ENCODE assay signal across 17 cellular contexts in genomic region chr22:17191163-17191562, GRCh38. TPM values are rescaled to one million over a fixed set of nuclear protein-coding genes. Genes with fewer than 3 reads are reported as not detected.
DNase-seq lines count a peak whose midpoint lies in the region; ATAC-seq, FAIRE-seq and TF ChIP-seq lines count a peak whose summit lies in the region.
"Had no signal": no experiment of that assay in that cellular context is flagged by ENCODE, and none has a peak within 500 bp of the region (broad histone marks: within the 10 kb centered on the region; RNA-seq: fewer than 3 reads in every experiment).

No MANE protein-coding gene starts in this region.

- no peak overlapping the region for H2BK5ac ChIP-seq in mesendoderm (ENCODE audit: low read length)

- H3K18ac ChIP-seq in mesendoderm (ENCODE audit: low read length), result no peak overlapping the region

- H3K4me2 ChIP-seq in astrocyte (ENCODE audit: low read length) (peak overlapping the region; percentile 54), mesendoderm (ENCODE audit: low read length) (no peak overlapping the region)

- peaks cover 2% of the 10 kb centered on the region for H3K4me1 Mint-ChIP-seq in astrocyte (ENCODE audit: low read depth, unreplicated experiment)

- no peak overlapping the region for H3K4ac ChIP-seq in mesendoderm (ENCODE audit: low read depth, low read length)

- no peak overlapping the region for H3K23ac ChIP-seq in mesendoderm (ENCODE audit: low read length)

- H3K4me3 ChIP-seq in AG10803 (ENCODE audit: low read length) (no peak overlapping the region; the same call in 1 of the 2 replicates), astrocyte (ENCODE audit: insufficient read depth, low read depth, low read length) (no peak overlapping the region), adrenal gland (no peak overlapping the region), mesendoderm (ENCODE audit: low read length) (no peak overlapping the region)
- H3K4me3 ChIP-seq: suprapubic skin had no signal

- H3K79me1 ChIP-seq in mesendoderm (ENCODE audit: low read length), result no peaks in the 10 kb centered on the region

- H3K9ac ChIP-seq in astrocyte (ENCODE audit: low read length) (no peak overlapping the region), mesendoderm (ENCODE audit: low read length) (no peak overlapping the region)

- H2AK5ac ChIP-seq in mesendoderm (ENCODE audit: low read length), result no peak overlapping the region

- H3K4me1 ChIP-seq in astrocyte (ENCODE audit: insufficient read depth, low read length) (peaks cover 8% of the 10 kb centered on the region), adrenal gland (replicated peaks in 1 of 2) (no peaks in the 10 kb centered on the region), mesendoderm (ENCODE audit: control insufficient read depth, low read depth, low read length) (no peaks in the 10 kb centered on the region)
- H3K4me1 ChIP-seq: suprapubic skin had no signal

- intact Hi-C loops in adrenal gland (cut with DNase I), result no loop called here

- peak overlapping the region; percentile 2 for H3K27ac ChIP-seq in astrocyte (ENCODE audit: low read depth, low read length)
- no peak overlapping the region for H3K27ac ChIP-seq in adrenal gland
- no peak overlapping the region for H3K27ac ChIP-seq in mesendoderm (ENCODE audit: low read depth, low read length)
- H3K27ac ChIP-seq: suprapubic skin had no signal

- H3K27me3 Mint-ChIP-seq in astrocyte (ENCODE audit: low read depth, unreplicated experiment), result no peaks in the 10 kb centered on the region

- H3K79me2 ChIP-seq in astrocyte (ENCODE audit: insufficient read depth, low read length) (no peaks in the 10 kb centered on the region), mesendoderm (ENCODE audit: control insufficient read depth, insufficient read depth, low read length) (no peaks in the 10 kb centered on the region)

- H3K36me3 ChIP-seq in astrocyte (ENCODE audit: insufficient read depth, low read length) (no peaks in the 10 kb centered on the region), adrenal gland (replicated peaks in 1 of 2) (peaks cover 0 to 5% of the 10 kb centered on the region in 2 donors), mesendoderm (ENCODE audit: control insufficient read depth, insufficient read depth, low read length) (no peaks in the 10 kb centered on the region)

- H4K20me1 ChIP-seq in astrocyte (ENCODE audit: insufficient read depth, low read length), result no peaks in the 10 kb centered on the region

- no peak for TF ChIP-seq POLR2A in adrenal gland (IDR thresholded peaks at IDR 0.05)

- no peak overlapping the region for H3K4me3 Mint-ChIP-seq in astrocyte (ENCODE audit: unreplicated experiment)

- H4K5ac ChIP-seq in mesendoderm (ENCODE audit: low read length), result no peak overlapping the region

- no peaks in the 10 kb centered on the region for H3K36me3 Mint-ChIP-seq in astrocyte (ENCODE audit: low read depth, unreplicated experiment)

- peak overlapping the region; percentile 45 for H2AFZ ChIP-seq in astrocyte (ENCODE audit: low read depth, low read length)

- no peaks in the 10 kb centered on the region for H3K27me3 ChIP-seq in astrocyte (ENCODE audit: insufficient read depth, low read length)
- H3K27me3 ChIP-seq in adrenal gland, result no peaks in the 10 kb centered on the region
- H3K27me3 ChIP-seq in mesendoderm (ENCODE audit: insufficient read depth, low read length, poor library complexity), result no peaks in the 10 kb centered on the region
- H3K27me3 ChIP-seq: suprapubic skin had no signal

- H3K56ac ChIP-seq in mesendoderm (ENCODE audit: low read length), result no peak overlapping the region

- WGBS in adrenal gland, 4 donors, result 64 to 76% (median 70%) methylated on average over 5 to 7 of the region's 7 CpGs
- no CpG with 5 or more reads among the region's 7 CpGs for WGBS in mesendoderm (ENCODE audit: extremely low coverage, insufficient coverage, low lambda C conversion rate)

- no peak for TF ChIP-seq CTCF in AG10803 (conservative IDR thresholded peaks at IDR 0.05; ENCODE audit: low read length)
- no peak for TF ChIP-seq CTCF in astrocyte (IDR thresholded peaks at IDR 0.05; ENCODE audit: insufficient read depth, low read depth, low read length)
- no peak for TF ChIP-seq CTCF in adrenal gland (IDR thresholded peaks at IDR 0.05)

- H2BK15ac ChIP-seq in mesendoderm (replicated peaks; ENCODE audit: low read depth), result no peak overlapping the region

- no peaks in the 10 kb centered on the region for H3K9me3 ChIP-seq in astrocyte (ENCODE audit: insufficient read depth, low read depth, low read length)
- H3K9me3 ChIP-seq in adrenal gland (replicated peaks in 1 of 3), result no peaks in the 10 kb centered on the region
- H3K9me3 ChIP-seq: suprapubic skin had no signal

- H2BK120ac ChIP-seq in mesendoderm (ENCODE audit: low read depth, low read length), result no peak overlapping the region

- no peak for FAIRE-seq in astrocyte (lab: Jason Lieb, UNC)
- FAIRE-seq: kidney had no signal

- no peaks in the 10 kb centered on the region for H3K9me3 Mint-ChIP-seq in astrocyte (ENCODE audit: unreplicated experiment)

- H3K27ac Mint-ChIP-seq in astrocyte (ENCODE audit: unreplicated experiment), result no peak overlapping the region

- DNase-seq in AG10803 (ENCODE audit: low read depth), result peak; percentile 64
- peak; percentile 3 for DNase-seq in HCEC 1CT
- peak; percentile 66 for DNase-seq in astrocyte (ENCODE audit: low read depth)
- DNase-seq in iris pigment epithelial cell (ENCODE audit: low read depth), result peak; percentile 74
- DNase-seq in adrenal gland, result no peak
- no peak for DNase-seq in mesendoderm
- DNase-seq in NCI-H446 (lab: John Stamatoyannopoulos, UW), result no peak
- DNase-seq: activated CD8-positive, alpha-beta memory T cell treated with anti-CD3 and anti-CD28 coated beads for 24 hours; activated effector memory CD4-positive, alpha-beta T cell treated with Interleukin-2 at 50 U/mL for 16 hours; C1 segment of cervical spinal cord; kidney; NCI-H1092; NCI-H2171; stimulated activated CD4-positive, alpha-beta T cell treated with anti-CD3 and anti-CD28 coated beads, Interleukin-12 subunit alpha, Interleukin-12 subunit beta, amount 100 ng/mL, for 4 hours had no signal

- ATAC-seq in GM18868 (IDR thresholded peaks at IDR 0.05; ENCODE audit: unreplicated experiment), result no peak

- no peak overlapping the region for H4K8ac ChIP-seq in mesendoderm (ENCODE audit: low read depth, low read length)

RNA-seq across cellular contexts. Expression of gene ADA2, which starts 28.1 kb away (rescaled TPM):
- 5.0 and 6.4 TPM in 2 replicates for total RNA-seq in astrocyte
- 10 to 100 TPM; 11.2 to 58.2 (median 19.7) TPM for total RNA-seq in adrenal gland
- 10 to 100 TPM; 10.7 to 25.6 (median 13.2) TPM for polyA plus RNA-seq in adrenal gland
- polyA plus RNA-seq in mesendoderm (2013, experiment 1 of 2), result 14.9 TPM
- polyA plus RNA-seq in mesendoderm (2013, experiment 2 of 2), result 15.2 TPM
- total RNA-seq: SK-MEL-5 had no signal

RNA-seq across cellular contexts. Expression of gene HDHD5, which starts 32.1 kb away (rescaled TPM):
- 27.6 and 28.8 TPM in 2 replicates for total RNA-seq in astrocyte
- 10 to 100 TPM; 42.6 to 60.8 (median 48.4) TPM for total RNA-seq in adrenal gland
- polyA plus RNA-seq in adrenal gland, result 10 to 100 TPM; 21.9 to 26.5 (median 23.6) TPM
- 30.6 TPM for polyA plus RNA-seq in mesendoderm (2013, experiment 1 of 2)
- polyA plus RNA-seq in mesendoderm (2013, experiment 2 of 2), result 29.4 TPM

Comparison
In these comparisons a context has a peak if more than half of its experiments do, and no peak if none do; other contexts are left out.
1. DNase-seq: peak in AG10803 (single experiment), HCEC 1CT (single experiment), astrocyte (single experiment) and iris pigment epithelial cell (single experiment); none in adrenal gland (0 of 7), mesendoderm (single experiment) and NCI-H446 (0 of 2).